Comparison of ENCODE assay signal across 1 cellular context in the genomic region with DNA sequence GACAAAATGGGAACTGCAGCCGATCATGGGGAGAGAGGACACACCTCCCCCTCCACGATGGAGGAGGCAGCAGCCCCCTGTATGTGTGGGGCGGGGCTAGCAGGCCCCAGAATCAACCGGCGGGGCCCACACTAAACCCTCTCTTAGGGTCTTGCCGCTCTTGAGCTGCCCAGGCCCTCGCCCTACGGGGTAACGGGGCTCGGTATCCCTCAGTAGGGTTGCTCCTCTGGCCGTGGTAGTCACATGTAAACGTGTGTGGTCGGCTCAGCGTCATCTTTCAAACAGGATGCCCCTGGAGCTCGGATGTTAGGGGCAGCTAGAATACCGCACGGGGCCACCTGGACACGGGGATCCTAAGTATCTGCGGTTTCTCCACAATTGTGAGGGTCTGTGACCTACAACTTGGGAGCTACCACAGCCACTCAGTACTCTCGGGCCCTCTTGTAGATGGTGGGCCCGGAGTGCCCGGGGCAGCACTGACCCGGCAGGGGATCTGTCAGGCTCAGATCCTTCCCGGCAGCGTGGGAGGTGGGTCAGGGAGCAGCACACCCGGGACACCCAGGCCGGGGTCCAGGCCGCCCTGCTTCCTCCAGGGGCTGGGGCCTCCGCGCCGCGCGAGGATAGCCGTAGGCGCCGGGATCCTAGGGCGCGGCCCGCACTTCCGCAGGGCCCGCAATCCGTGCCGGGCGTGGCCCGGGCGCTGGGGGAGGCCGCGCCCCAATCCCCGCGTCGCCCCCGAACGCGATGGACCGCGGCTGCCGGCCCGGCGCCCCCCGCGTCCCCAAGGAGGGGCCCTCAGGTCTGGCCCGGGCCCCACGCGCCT.
TF ChIP-seq lines count a peak whose summit lies in the region.

No MANE protein-coding gene starts in this region.

TF ChIP-seq in HEK293, 187 proteins besides CTCF, POLR2A, EP300 and RAD21 (continued from another document and continues in another):
- TF ChIP-seq, protein P1, sequence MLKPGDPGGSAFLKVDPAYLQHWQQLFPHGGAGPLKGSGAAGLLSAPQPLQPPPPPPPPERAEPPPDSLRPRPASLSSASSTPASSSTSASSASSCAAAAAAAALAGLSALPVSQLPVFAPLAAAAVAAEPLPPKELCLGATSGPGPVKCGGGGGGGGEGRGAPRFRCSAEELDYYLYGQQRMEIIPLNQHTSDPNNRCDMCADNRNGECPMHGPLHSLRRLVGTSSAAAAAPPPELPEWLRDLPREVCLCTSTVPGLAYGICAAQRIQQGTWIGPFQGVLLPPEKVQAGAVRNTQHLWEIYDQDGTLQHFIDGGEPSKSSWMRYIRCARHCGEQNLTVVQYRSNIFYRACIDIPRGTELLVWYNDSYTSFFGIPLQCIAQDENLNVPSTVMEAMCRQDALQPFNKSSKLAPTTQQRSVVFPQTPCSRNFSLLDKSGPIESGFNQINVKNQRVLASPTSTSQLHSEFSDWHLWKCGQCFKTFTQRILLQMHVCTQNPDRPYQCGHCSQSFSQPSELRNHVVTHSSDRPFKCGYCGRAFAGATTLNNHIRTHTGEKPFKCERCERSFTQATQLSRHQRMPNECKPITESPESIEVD (tag by site-specific recombination; IDR thresholded peaks at IDR 0.05): no peak
- TF ChIP-seq ZNF354C (tag by site-specific recombination; IDR thresholded peaks at IDR 0.05; ENCODE audit: borderline replicate concordance, low read depth) (no peak), ZNF184 (tag by site-specific recombination; IDR thresholded peaks at IDR 0.05) (no peak), ZBTB8A (tag by site-specific recombination; IDR thresholded peaks at IDR 0.05) (0 out of 2 replicates have a peak, but pooled peaks have one; percentile 21), ZNF404 (tag by site-specific recombination; IDR thresholded peaks at IDR 0.05) (no peak), ZNF501 (tag by site-specific recombination; IDR thresholded peaks at IDR 0.05) (no peak), TRIM28 (IDR thresholded peaks at IDR 0.05; ENCODE audit: borderline replicate concordance, low read length) (no peak), REST (tag by site-specific recombination; IDR thresholded peaks at IDR 0.05) (no peak), ZNF639 (tag by site-specific recombination; IDR thresholded peaks at IDR 0.05) (no peak), TCF7L2 (IDR thresholded peaks at IDR 0.05; ENCODE audit: borderline replicate concordance, low read depth, low read length) (no peak), SETDB1 (IDR thresholded peaks at IDR 0.05; ENCODE audit: insufficient read length, low read length) (no peak), ZNF157 (tag by site-specific recombination; IDR thresholded peaks at IDR 0.05) (no peak), ZNF341 (tag by site-specific recombination; IDR thresholded peaks at IDR 0.05; ENCODE audit: low read depth) (no peak; the same call in 1 of the 2 replicates), ZBTB21 (tag by site-specific recombination; IDR thresholded peaks at IDR 0.05) (no peak), ZSCAN5A (tag by site-specific recombination; IDR thresholded peaks at IDR 0.05) (no peak), SALL2 (tag by site-specific recombination; IDR thresholded peaks at IDR 0.05; ENCODE audit: borderline replicate concordance) (no peak), ZNF324 (tag by site-specific recombination; IDR thresholded peaks at IDR 0.05) (no peak), ZNF610 (tag by site-specific recombination; IDR thresholded peaks at IDR 0.05; ENCODE audit: borderline replicate concordance) (no peak), ZNF10 (tag by site-specific recombination; IDR thresholded peaks at IDR 0.05) (no peak), ZNF302 (tag by site-specific recombination; IDR thresholded peaks at IDR 0.05; ENCODE audit: low read depth) (no peak), ZNF600 (tag by site-specific recombination; IDR thresholded peaks at IDR 0.05) (0 out of 2 replicates have a peak, but pooled peaks have one; percentile 12), ZNF211 (tag by site-specific recombination; IDR thresholded peaks at IDR 0.05; ENCODE audit: low read depth) (no peak), ZNF280D (tag by site-specific recombination; IDR thresholded peaks at IDR 0.05) (no peak), ZNF510 (tag by site-specific recombination; IDR thresholded peaks at IDR 0.05; ENCODE audit: insufficient replicate concordance) (no peak), ZNF335 (tag by site-specific recombination; conservative IDR thresholded peaks at IDR 0.05) (peak; percentile 92), SP2 (tag by site-specific recombination; IDR thresholded peaks at IDR 0.05) (peak; percentile 44), ZSCAN30 (tag by site-specific recombination; IDR thresholded peaks at IDR 0.05) (peak; percentile 36; the same call in 1 of the 2 replicates), ZNF146 (tag by site-specific recombination; IDR thresholded peaks at IDR 0.05) (no peak), GLI4 (tag by site-specific recombination; IDR thresholded peaks at IDR 0.05) (no peak), ZNF76 (tag by site-specific recombination; IDR thresholded peaks at IDR 0.05; ENCODE audit: borderline replicate concordance, low read depth) (peak; percentile 24; the same call in 1 of the 2 replicates), ZNF548 (tag by site-specific recombination; IDR thresholded peaks at IDR 0.05) (no peak), ZNF274 (IDR thresholded peaks at IDR 0.05; ENCODE audit: low read length) (no peak), ZNF274 (tag by site-specific recombination; IDR thresholded peaks at IDR 0.05; ENCODE audit: borderline replicate concordance) (no peak), ZNF112 (tag by site-specific recombination; IDR thresholded peaks at IDR 0.05) (no peak), ZNF174 (tag by site-specific recombination; IDR thresholded peaks at IDR 0.05) (no peak), ZNF785 (tag by site-specific recombination; IDR thresholded peaks at IDR 0.05) (no peak), ZFP3 (tag by site-specific recombination; IDR thresholded peaks at IDR 0.05; ENCODE audit: low read depth) (no peak), BCL11B (tag by site-specific recombination; IDR thresholded peaks at IDR 0.05; ENCODE audit: low read depth) (peak; percentile 54; the same call in 1 of the 2 replicates), KLF8 (tag by site-specific recombination; IDR thresholded peaks at IDR 0.05) (peak; percentile 77; the same call in 1 of the 2 replicates)
- TF ChIP-seq, protein P2, sequence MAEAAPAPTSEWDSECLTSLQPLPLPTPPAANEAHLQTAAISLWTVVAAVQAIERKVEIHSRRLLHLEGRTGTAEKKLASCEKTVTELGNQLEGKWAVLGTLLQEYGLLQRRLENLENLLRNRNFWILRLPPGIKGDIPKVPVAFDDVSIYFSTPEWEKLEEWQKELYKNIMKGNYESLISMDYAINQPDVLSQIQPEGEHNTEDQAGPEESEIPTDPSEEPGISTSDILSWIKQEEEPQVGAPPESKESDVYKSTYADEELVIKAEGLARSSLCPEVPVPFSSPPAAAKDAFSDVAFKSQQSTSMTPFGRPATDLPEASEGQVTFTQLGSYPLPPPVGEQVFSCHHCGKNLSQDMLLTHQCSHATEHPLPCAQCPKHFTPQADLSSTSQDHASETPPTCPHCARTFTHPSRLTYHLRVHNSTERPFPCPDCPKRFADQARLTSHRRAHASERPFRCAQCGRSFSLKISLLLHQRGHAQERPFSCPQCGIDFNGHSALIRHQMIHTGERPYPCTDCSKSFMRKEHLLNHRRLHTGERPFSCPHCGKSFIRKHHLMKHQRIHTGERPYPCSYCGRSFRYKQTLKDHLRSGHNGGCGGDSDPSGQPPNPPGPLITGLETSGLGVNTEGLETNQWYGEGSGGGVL (tag by site-specific recombination; IDR thresholded peaks at IDR 0.05): peak; percentile 10; the same call in 1 of the 2 replicates
- TF ChIP-seq, protein P3, sequence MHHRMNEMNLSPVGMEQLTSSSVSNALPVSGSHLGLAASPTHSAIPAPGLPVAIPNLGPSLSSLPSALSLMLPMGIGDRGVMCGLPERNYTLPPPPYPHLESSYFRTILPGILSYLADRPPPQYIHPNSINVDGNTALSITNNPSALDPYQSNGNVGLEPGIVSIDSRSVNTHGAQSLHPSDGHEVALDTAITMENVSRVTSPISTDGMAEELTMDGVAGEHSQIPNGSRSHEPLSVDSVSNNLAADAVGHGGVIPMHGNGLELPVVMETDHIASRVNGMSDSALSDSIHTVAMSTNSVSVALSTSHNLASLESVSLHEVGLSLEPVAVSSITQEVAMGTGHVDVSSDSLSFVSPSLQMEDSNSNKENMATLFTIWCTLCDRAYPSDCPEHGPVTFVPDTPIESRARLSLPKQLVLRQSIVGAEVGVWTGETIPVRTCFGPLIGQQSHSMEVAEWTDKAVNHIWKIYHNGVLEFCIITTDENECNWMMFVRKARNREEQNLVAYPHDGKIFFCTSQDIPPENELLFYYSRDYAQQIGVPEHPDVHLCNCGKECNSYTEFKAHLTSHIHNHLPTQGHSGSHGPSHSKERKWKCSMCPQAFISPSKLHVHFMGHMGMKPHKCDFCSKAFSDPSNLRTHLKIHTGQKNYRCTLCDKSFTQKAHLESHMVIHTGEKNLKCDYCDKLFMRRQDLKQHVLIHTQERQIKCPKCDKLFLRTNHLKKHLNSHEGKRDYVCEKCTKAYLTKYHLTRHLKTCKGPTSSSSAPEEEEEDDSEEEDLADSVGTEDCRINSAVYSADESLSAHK (tag by site-specific recombination; IDR thresholded peaks at IDR 0.05): no peak
- TF ChIP-seq, protein P4, sequence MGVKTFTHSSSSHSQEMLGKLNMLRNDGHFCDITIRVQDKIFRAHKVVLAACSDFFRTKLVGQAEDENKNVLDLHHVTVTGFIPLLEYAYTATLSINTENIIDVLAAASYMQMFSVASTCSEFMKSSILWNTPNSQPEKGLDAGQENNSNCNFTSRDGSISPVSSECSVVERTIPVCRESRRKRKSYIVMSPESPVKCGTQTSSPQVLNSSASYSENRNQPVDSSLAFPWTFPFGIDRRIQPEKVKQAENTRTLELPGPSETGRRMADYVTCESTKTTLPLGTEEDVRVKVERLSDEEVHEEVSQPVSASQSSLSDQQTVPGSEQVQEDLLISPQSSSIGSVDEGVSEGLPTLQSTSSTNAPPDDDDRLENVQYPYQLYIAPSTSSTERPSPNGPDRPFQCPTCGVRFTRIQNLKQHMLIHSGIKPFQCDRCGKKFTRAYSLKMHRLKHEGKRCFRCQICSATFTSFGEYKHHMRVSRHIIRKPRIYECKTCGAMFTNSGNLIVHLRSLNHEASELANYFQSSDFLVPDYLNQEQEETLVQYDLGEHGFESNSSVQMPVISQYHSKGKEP (tag by site-specific recombination; IDR thresholded peaks at IDR 0.05): no peak
